Comparison of ENCODE assay signal across 1 cellular context in the genomic region with DNA sequence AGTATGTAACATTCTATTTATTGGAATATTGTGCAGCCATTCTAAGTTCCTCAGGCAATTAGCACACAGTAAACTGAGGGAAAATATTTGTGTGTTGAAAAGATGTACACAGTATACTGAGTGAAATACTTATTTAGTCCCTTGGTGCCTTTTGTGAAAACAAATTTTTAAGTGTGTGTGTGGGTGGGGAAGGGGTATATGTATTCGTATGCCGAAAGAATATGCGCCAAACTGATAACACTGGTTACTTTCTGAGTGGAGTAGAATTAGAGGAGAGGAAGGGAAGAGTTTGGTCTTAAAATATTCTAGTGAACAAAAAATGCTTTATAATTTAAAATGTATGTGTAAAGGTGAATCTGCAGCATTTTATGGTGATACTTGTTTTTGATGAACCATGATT.
TF ChIP-seq lines count a peak whose summit lies in the region.

No MANE protein-coding gene starts in this region.

TF ChIP-seq in neural cell, 6 proteins besides CTCF, POLR2A, EP300 and RAD21 (continued from another document):
- TF ChIP-seq, protein P1, sequence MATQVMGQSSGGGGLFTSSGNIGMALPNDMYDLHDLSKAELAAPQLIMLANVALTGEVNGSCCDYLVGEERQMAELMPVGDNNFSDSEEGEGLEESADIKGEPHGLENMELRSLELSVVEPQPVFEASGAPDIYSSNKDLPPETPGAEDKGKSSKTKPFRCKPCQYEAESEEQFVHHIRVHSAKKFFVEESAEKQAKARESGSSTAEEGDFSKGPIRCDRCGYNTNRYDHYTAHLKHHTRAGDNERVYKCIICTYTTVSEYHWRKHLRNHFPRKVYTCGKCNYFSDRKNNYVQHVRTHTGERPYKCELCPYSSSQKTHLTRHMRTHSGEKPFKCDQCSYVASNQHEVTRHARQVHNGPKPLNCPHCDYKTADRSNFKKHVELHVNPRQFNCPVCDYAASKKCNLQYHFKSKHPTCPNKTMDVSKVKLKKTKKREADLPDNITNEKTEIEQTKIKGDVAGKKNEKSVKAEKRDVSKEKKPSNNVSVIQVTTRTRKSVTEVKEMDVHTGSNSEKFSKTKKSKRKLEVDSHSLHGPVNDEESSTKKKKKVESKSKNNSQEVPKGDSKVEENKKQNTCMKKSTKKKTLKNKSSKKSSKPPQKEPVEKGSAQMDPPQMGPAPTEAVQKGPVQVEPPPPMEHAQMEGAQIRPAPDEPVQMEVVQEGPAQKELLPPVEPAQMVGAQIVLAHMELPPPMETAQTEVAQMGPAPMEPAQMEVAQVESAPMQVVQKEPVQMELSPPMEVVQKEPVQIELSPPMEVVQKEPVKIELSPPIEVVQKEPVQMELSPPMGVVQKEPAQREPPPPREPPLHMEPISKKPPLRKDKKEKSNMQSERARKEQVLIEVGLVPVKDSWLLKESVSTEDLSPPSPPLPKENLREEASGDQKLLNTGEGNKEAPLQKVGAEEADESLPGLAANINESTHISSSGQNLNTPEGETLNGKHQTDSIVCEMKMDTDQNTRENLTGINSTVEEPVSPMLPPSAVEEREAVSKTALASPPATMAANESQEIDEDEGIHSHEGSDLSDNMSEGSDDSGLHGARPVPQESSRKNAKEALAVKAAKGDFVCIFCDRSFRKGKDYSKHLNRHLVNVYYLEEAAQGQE (IDR thresholded peaks at IDR 0.05; ENCODE audit: borderline replicate concordance) = no peak
- no peak for TF ChIP-seq SMC3 (conservative IDR thresholded peaks at IDR 0.05; ENCODE audit: poor library complexity)
- TF ChIP-seq EZH2 (IDR thresholded peaks at IDR 0.05; ENCODE audit: borderline replicate concordance, insufficient read depth, low read length, poor library complexity, severe bottlenecking) = no peak
- no peak for TF ChIP-seq POLR2AphosphoS5 (IDR thresholded peaks at IDR 0.05)
